1 cellular context compared by ENCODE assay signal in genomic region chr4:110175634-110176033, GRCh38.
TF ChIP-seq lines count a peak whose summit lies in the region.

No MANE protein-coding gene starts in this region.

TF ChIP-seq in WTC11, 78 proteins besides CTCF, POLR2A, EP300 and RAD21 (continued from another document):
- TF ChIP-seq, protein P1, sequence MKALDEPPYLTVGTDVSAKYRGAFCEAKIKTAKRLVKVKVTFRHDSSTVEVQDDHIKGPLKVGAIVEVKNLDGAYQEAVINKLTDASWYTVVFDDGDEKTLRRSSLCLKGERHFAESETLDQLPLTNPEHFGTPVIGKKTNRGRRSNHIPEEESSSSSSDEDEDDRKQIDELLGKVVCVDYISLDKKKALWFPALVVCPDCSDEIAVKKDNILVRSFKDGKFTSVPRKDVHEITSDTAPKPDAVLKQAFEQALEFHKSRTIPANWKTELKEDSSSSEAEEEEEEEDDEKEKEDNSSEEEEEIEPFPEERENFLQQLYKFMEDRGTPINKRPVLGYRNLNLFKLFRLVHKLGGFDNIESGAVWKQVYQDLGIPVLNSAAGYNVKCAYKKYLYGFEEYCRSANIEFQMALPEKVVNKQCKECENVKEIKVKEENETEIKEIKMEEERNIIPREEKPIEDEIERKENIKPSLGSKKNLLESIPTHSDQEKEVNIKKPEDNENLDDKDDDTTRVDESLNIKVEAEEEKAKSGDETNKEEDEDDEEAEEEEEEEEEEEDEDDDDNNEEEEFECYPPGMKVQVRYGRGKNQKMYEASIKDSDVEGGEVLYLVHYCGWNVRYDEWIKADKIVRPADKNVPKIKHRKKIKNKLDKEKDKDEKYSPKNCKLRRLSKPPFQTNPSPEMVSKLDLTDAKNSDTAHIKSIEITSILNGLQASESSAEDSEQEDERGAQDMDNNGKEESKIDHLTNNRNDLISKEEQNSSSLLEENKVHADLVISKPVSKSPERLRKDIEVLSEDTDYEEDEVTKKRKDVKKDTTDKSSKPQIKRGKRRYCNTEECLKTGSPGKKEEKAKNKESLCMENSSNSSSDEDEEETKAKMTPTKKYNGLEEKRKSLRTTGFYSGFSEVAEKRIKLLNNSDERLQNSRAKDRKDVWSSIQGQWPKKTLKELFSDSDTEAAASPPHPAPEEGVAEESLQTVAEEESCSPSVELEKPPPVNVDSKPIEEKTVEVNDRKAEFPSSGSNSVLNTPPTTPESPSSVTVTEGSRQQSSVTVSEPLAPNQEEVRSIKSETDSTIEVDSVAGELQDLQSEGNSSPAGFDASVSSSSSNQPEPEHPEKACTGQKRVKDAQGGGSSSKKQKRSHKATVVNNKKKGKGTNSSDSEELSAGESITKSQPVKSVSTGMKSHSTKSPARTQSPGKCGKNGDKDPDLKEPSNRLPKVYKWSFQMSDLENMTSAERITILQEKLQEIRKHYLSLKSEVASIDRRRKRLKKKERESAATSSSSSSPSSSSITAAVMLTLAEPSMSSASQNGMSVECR (CRISPR knock-in tag; IDR thresholded peaks at IDR 0.05; ENCODE audit: borderline replicate concordance), result no peak
- no peak for TF ChIP-seq RORB (CRISPR knock-in tag; IDR thresholded peaks at IDR 0.05)
- TF ChIP-seq, protein P2, sequence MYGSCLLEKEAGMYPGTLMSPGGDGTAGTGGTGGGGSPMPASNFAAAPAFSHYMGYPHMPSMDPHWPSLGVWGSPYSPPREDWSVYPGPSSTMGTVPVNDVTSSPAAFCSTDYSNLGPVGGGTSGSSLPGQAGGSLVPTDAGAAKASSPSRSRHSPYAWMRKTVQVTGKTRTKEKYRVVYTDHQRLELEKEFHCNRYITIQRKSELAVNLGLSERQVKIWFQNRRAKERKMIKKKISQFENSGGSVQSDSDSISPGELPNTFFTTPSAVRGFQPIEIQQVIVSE (CRISPR knock-in tag; IDR thresholded peaks at IDR 0.05; ENCODE audit: borderline replicate concordance), result no peak
- no peak for TF ChIP-seq SMAD4 (CRISPR knock-in tag; IDR thresholded peaks at IDR 0.05)
- TF ChIP-seq ZNF138 (CRISPR knock-in tag; conservative IDR thresholded peaks at IDR 0.05), result no peak
- TF ChIP-seq OVOL2 (CRISPR knock-in tag; IDR thresholded peaks at IDR 0.05; ENCODE audit: borderline replicate concordance), result no peak
- TF ChIP-seq, protein P3, sequence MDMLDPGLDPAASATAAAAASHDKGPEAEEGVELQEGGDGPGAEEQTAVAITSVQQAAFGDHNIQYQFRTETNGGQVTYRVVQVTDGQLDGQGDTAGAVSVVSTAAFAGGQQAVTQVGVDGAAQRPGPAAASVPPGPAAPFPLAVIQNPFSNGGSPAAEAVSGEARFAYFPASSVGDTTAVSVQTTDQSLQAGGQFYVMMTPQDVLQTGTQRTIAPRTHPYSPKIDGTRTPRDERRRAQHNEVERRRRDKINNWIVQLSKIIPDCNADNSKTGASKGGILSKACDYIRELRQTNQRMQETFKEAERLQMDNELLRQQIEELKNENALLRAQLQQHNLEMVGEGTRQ (CRISPR knock-in tag; IDR thresholded peaks at IDR 0.05), result no peak
- no peak for TF ChIP-seq FOXP1 (CRISPR knock-in tag; IDR thresholded peaks at IDR 0.05; ENCODE audit: borderline replicate concordance)
- no peak for TF ChIP-seq IRF2 (CRISPR knock-in tag; IDR thresholded peaks at IDR 0.05; ENCODE audit: borderline replicate concordance, low read depth)
- TF ChIP-seq ZNF425 (CRISPR knock-in tag; conservative IDR thresholded peaks at IDR 0.05), result no peak
TF ChIP-seq in WTC11: peak in this region for 0.
